Comparison of ENCODE assay signal across 1 cellular context in the genomic region with DNA sequence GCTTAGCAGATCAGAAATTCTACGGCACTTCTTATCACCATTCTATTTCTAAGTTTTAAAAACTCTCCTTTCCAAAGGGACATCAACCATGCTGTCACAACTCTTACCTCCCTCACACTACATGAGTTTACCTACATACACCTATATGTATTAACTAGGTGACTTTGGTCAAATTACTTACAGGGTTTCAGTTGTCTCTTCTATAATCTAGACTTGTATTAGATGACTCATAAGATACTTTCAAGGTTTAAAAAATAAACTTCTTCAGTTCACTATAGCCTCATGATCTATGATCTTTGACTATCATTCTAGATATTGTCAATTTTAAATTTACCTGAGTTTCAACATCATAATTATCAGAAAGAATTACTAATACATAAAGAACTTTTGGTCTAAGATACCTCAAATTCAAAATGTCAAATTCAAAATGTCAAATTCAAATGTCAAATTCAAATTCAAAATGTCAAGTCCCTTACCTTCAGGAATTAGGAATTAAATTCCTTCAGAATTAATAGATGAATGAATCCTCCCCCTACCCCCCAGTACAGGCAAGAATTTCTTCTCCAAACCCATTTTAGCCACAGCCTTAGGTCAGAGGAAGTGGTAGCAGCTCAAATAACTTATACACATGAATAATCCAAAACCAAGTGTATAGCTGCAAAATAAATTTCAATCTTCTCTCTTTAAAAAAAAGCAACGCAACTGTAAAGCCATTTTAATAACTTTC.
TF ChIP-seq lines count a peak whose summit lies in the region.

No MANE protein-coding gene starts in this region.

TF ChIP-seq in SK-N-SH, 30 proteins besides CTCF, POLR2A, EP300 and RAD21 (continued from another document):
- TF ChIP-seq, protein P1, sequence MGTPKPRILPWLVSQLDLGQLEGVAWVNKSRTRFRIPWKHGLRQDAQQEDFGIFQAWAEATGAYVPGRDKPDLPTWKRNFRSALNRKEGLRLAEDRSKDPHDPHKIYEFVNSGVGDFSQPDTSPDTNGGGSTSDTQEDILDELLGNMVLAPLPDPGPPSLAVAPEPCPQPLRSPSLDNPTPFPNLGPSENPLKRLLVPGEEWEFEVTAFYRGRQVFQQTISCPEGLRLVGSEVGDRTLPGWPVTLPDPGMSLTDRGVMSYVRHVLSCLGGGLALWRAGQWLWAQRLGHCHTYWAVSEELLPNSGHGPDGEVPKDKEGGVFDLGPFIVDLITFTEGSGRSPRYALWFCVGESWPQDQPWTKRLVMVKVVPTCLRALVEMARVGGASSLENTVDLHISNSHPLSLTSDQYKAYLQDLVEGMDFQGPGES (IDR thresholded peaks at IDR 0.05; ENCODE audit: low read depth, low read length) = no peak
- TF ChIP-seq YY1 (IDR thresholded peaks at IDR 0.05; ENCODE audit: low read depth) (no peak), MXI1 (IDR thresholded peaks at IDR 0.05; ENCODE audit: low read depth, low read length) (no peak)
- TF ChIP-seq, protein P2, sequence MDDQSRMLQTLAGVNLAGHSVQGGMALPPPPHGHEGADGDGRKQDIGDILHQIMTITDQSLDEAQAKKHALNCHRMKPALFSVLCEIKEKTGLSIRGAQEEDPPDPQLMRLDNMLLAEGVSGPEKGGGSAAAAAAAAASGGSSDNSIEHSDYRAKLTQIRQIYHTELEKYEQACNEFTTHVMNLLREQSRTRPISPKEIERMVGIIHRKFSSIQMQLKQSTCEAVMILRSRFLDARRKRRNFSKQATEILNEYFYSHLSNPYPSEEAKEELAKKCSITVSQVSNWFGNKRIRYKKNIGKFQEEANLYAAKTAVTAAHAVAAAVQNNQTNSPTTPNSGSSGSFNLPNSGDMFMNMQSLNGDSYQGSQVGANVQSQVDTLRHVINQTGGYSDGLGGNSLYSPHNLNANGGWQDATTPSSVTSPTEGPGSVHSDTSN (IDR thresholded peaks at IDR 0.05) = no peak
